19 cellular contexts compared by ENCODE assay signal in the genomic region with DNA sequence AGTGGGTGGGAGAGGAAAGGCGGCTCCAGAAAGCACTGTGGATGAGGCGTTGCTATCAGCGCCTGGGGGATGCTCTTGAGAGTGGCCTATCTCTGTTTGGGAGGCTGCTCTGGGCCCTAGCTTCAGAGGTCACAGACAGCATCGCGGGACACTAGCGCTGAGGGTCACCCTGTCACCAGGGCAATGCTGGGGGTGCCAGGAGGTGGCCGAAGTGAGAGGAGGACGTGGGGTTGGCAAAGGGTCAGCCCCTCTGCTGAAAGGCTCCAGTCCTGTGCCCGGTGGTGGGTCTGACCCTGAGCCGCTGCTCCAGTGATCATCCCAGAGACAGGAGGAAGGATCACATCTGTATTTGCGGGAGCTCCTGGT. TPM values are rescaled to one million over a fixed set of nuclear protein-coding genes. Genes with fewer than 3 reads are reported as not detected.
DNase-seq lines count a peak whose midpoint lies in the region; FAIRE-seq and TF ChIP-seq lines count a peak whose summit lies in the region.
"Had no signal": no experiment of that assay in that cellular context is flagged by ENCODE, and none has a peak within 500 bp of the region (broad histone marks: within the 10 kb centered on the region; RNA-seq: fewer than 3 reads in every experiment).

No MANE protein-coding gene starts in this region.

- no peak for TF ChIP-seq CTCF in colonic mucosa (IDR thresholded peaks at IDR 0.05)
- TF ChIP-seq CTCF in esophagus squamous epithelium (IDR thresholded peaks at IDR 0.05), result no peak

- intact Hi-C loops in colonic mucosa (cut with DNase I), result no loop called here
- intact Hi-C loops in esophagus squamous epithelium (cut with DNase I), result loop anchor here (5.0 to 10.0 kb wide), 2 partner anchors 78 to 215 kb away; partner anchors contain the start of gene FAM241B

- H3K4me3 ChIP-seq in colonic mucosa, result no peak overlapping the region
- H3K4me3 ChIP-seq in esophagus squamous epithelium, result no peak overlapping the region
- no peak overlapping the region for H3K4me3 ChIP-seq in muscle layer of colon (ENCODE audit: low read depth in 1 of 2, low read length in 2 of 2)
- H3K4me3 ChIP-seq in rectal smooth muscle tissue (ENCODE audit: low read length), result no peak overlapping the region
- H3K4me3 ChIP-seq: A549, HAP-1 had no signal

- TF ChIP-seq POLR2A in esophagus squamous epithelium (IDR thresholded peaks at IDR 0.05), result no peak

- H3K9ac ChIP-seq in colonic mucosa (ENCODE audit: low read depth in 2 of 2, low read length in 2 of 2) (peak overlapping the region in 1 of 2 donors; percentile 34), muscle layer of colon (ENCODE audit: low read length) (no peak overlapping the region), rectal smooth muscle tissue (ENCODE audit: low read length) (no peak overlapping the region)

- FAIRE-seq in RCC 7860 (lab: Jason Lieb, UNC) (no peak), frontal cortex (lab: Jason Lieb, UNC) (no peak)
- FAIRE-seq: A549, G401.6, GM12891, H1 had no signal

- DNase-seq in colonic mucosa, result no peak
- DNase-seq in esophagus squamous epithelium (lab: John Stamatoyannopoulos, UW), result no peak
- no peak for DNase-seq in RCC 7860 (ENCODE audit: low spot score)
- DNase-seq in SIG-M5 (lab: John Stamatoyannopoulos, UW), result no peak
- no peak for DNase-seq in activated T-cell treated with anti-CD3 and anti-CD28 coated beads, Interleukin-2, amount 50 U/mL, for 48 hours
- no peak for DNase-seq in frontal cortex (ENCODE audit: low spot score in 2 of 2)
- DNase-seq: BE2C; CD4-positive, alpha-beta memory T cell; DMS79 treated with DMSO at 0.1 percent for 48 hours; EL had no signal

- H3K27me3 ChIP-seq in colonic mucosa, result no peaks in the 10 kb centered on the region
- no peaks in the 10 kb centered on the region for H3K27me3 ChIP-seq in esophagus squamous epithelium
- no peaks in the 10 kb centered on the region for H3K27me3 ChIP-seq in muscle layer of colon (ENCODE audit: control insufficient read depth in 1 of 2, insufficient read depth in 2 of 2, low read length in 2 of 2)
- H3K27me3 ChIP-seq in rectal smooth muscle tissue (ENCODE audit: control insufficient read depth, insufficient read depth, low read length), result no peaks in the 10 kb centered on the region
- H3K27me3 ChIP-seq: BE2C had no signal

- WGBS in esophagus squamous epithelium, 2 donors, result 82 to 94% methylated on average over 6 to 11 of the region's 11 CpGs

- H3K36me3 ChIP-seq in colonic mucosa (no peaks in the 10 kb centered on the region), esophagus squamous epithelium (no peaks in the 10 kb centered on the region), muscle layer of colon (ENCODE audit: insufficient read depth, low read length) (no peaks in the 10 kb centered on the region), rectal smooth muscle tissue (ENCODE audit: control insufficient read depth, insufficient read depth, low read length) (no peaks in the 10 kb centered on the region)
- H3K36me3 ChIP-seq: BE2C, HAP-1 had no signal

- peak overlapping the region; percentile 25 for H3K27ac ChIP-seq in colonic mucosa
- H3K27ac ChIP-seq in esophagus squamous epithelium, result peak overlapping the region in 3 of 4 donors; percentile 61 to 94 (median 76)
- H3K27ac ChIP-seq in muscle layer of colon (ENCODE audit: low read depth, low read length), result peak overlapping the region; percentile 77
- peak overlapping the region; percentile 95 for H3K27ac ChIP-seq in rectal smooth muscle tissue (ENCODE audit: low read depth, low read length)
- H3K27ac ChIP-seq: A549, C4-2B had no signal

- no peaks in the 10 kb centered on the region for H3K4me1 ChIP-seq in colonic mucosa
- H3K4me1 ChIP-seq in esophagus squamous epithelium, result peaks cover 0 to 17% (median 4%) of the 10 kb centered on the region in 3 donors
- H3K4me1 ChIP-seq in muscle layer of colon (ENCODE audit: insufficient read depth, low read length), result peaks cover 52% of the 10 kb centered on the region
- peaks cover 24% of the 10 kb centered on the region for H3K4me1 ChIP-seq in rectal smooth muscle tissue (ENCODE audit: control insufficient read depth, insufficient read depth, low read length)
- H3K4me1 ChIP-seq: BE2C, HAP-1 had no signal

- H3K9me3 ChIP-seq in colonic mucosa (no peaks in the 10 kb centered on the region), esophagus squamous epithelium (no peaks in the 10 kb centered on the region), muscle layer of colon (ENCODE audit: low read length) (no peaks in the 10 kb centered on the region)
- H3K9me3 ChIP-seq: A549, BE2C, HAP-1 had no signal

RNA-seq across cellular contexts. Expression of gene TACR2, which starts 3.0 kb away (rescaled TPM):
- total RNA-seq in colonic mucosa, result 10 to 100 TPM in 1 of 2 donors, under 1 TPM in 1; 0.22 to 18.8 TPM
- total RNA-seq in esophagus squamous epithelium, result 10 to 100 TPM in 1 of 4 donors, 1 to 10 TPM in 2, under 1 TPM in 1; 0.72 to 24.0 (median 4.4) TPM
- total RNA-seq in frontal cortex, result 0.82 TPM
- total RNA-seq: H1, HT1080 had no signal

RNA-seq across cellular contexts. Expression of gene TSPAN15, which starts 31.5 kb away (rescaled TPM):
- total RNA-seq in colonic mucosa (100 to 1,000 TPM; 129 TPM), esophagus squamous epithelium (10 to 100 TPM in 3 of 4 donors, 1 to 10 TPM in 1; 3.6 to 24.0 (median 18.5) TPM), frontal cortex (5.7 TPM)

Comparison
In these comparisons a context has a peak if more than half of its experiments do, and no peak if none do; other contexts are left out.
1. H3K27ac ChIP-seq: peak in every context shown above with its lines; median percentile 95 in rectal smooth muscle tissue; 77 in muscle layer of colon; 76 in esophagus squamous epithelium; 25 in colonic mucosa.
2. RNA of gene TSPAN15, which starts 31.5 kb away (total RNA-seq): 129 TPM in colonic mucosa; 3.6 to 24.0 TPM in esophagus squamous epithelium and 5.7 TPM in frontal cortex (single experiment); every median in the first group is over 4 times any median in the second.